ENCODE assay signal across 25 cellular contexts in the genomic region with DNA sequence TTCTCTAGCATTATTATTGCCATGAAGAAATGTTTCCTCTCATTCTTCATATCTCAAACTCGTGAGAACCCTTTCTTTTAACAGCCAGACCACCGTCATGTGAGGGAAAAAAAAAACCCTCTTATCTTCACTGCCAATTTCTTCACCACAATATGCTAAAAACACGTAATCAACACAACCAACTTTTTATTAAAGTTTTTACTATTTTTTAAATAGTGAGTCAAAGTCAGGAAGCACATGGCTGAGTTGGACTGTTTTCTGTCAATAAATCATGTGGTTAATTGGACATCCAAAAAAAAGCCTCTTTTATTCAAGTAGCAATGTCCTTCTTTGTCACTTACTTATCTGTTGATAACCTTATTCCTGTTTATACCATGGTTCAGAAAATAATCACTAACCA. TPM values are rescaled to one million over a fixed set of nuclear protein-coding genes. Genes with fewer than 3 reads are reported as not detected.
DNase-seq lines count a peak whose midpoint lies in the region; ATAC-seq and TF ChIP-seq lines count a peak whose summit lies in the region.
"Had no signal": no experiment of that assay in that cellular context is flagged by ENCODE, and none has a peak within 500 bp of the region (broad histone marks: within the 10 kb centered on the region; RNA-seq: fewer than 3 reads in every experiment).

No MANE protein-coding gene starts in this region.

- H3K27me3 Mint-ChIP-seq in osteocyte (ENCODE audit: unreplicated experiment), result no peaks in the 10 kb centered on the region
- H3K27me3 Mint-ChIP-seq: activated B cell treated with CpG ODN at 0.5 μM for 24 hours; activated CD4-positive, alpha-beta memory T cell treated with anti-CD3 and anti-CD28 coated beads for 36 hours; B cell; effector memory CD8-positive, alpha-beta T cell had no signal

- H3K4me1 Mint-ChIP-seq in osteocyte (ENCODE audit: unreplicated experiment), result peaks cover 5% of the 10 kb centered on the region

- H3K36me3 Mint-ChIP-seq in osteocyte (ENCODE audit: unreplicated experiment), result peaks cover 3% of the 10 kb centered on the region
- H3K36me3 Mint-ChIP-seq: stimulated activated effector memory CD8-positive, alpha-beta T cell treated with anti-CD3 and anti-CD28 coated beads, Interleukin-12 subunit alpha, Interleukin-12 subunit beta, amount 100 ng/mL, for 72 hours had no signal

- H3K27ac Mint-ChIP-seq in osteocyte (ENCODE audit: unreplicated experiment), result no peak overlapping the region
- H3K27ac Mint-ChIP-seq: activated B cell treated with CpG ODN at 0.5 μM for 24 hours; activated CD4-positive, alpha-beta memory T cell treated with anti-CD3 and anti-CD28 coated beads for 36 hours; B cell; stimulated activated effector memory CD8-positive, alpha-beta T cell treated with anti-CD3 and anti-CD28 coated beads, Interleukin-12 subunit alpha, Interleukin-12 subunit beta, amount 100 ng/mL, for 72 hours; T-helper 2 cell treated with Interferon-gamma antibody and Interleukin-4, amounts not matched to agents 5 μg/mL and 100 μg/mL, for 36 hours had no signal

- peak; percentile 32 for ATAC-seq in left lobe of liver
- no peak for ATAC-seq in HG02798 (IDR thresholded peaks at IDR 0.05; ENCODE audit: poor library complexity, unreplicated experiment)
- ATAC-seq in activated CD4-positive, CD25-positive, alpha-beta regulatory T cell treated with anti-CD3 and anti-CD28 coated beads, Interleukin-2, amount 50 U/mL, for 24 hours, result no peak
- ATAC-seq: effector memory CD8-positive, alpha-beta T cell; heart left ventricle; left lung; stimulated activated effector memory CD8-positive, alpha-beta T cell treated with anti-CD3 and anti-CD28 coated beads, Interleukin-12 subunit alpha, Interleukin-12 subunit beta, amount 100 ng/mL, for 72 hours had no signal

- DNase-seq in DMS53 (lab: John Stamatoyannopoulos, UW) (peak; percentile 11), DMS53 treated with DMSO at 0.1 percent for 48 hours (lab: John Stamatoyannopoulos, UW; ENCODE audit: unreplicated experiment) (no peak), dermis microvascular lymphatic vessel endothelial cell (ENCODE audit: low read depth in 2 of 2) (peak; percentile 1 to 86), left lobe of liver (ENCODE audit: low spot score) (no peak), germinal center (ENCODE audit: low spot score) (no peak), osteocyte (ENCODE audit: extremely low spot score, unreplicated experiment) (no peak)
- DNase-seq: activated B cell treated with CpG ODN at 0.5 μM for 24 hours; activated CD4-positive, alpha-beta memory T cell treated with anti-CD3 and anti-CD28 coated beads for 36 hours; activated effector memory CD4-positive, alpha-beta T cell treated with anti-CD3 and anti-CD28 coated beads, Interleukin-2, amount 50 U/mL, for 16 hours; Caco-2; effector memory CD8-positive, alpha-beta T cell; heart left ventricle; left lung; NCI-H1105 treated with DMSO at 0.1 percent for 48 hours; NCI-H2081; NCI-H510A treated with DMSO at 0.1 percent for 48 hours; NK-92 treated with Interleukin-12 subunit alpha and Interleukin-12 subunit beta, amount 100 ng/mL, for 24 hours; RPMI8226; stimulated activated CD4-positive, alpha-beta T cell treated with anti-CD3 and anti-CD28 coated beads, Interleukin-1b, Interleukin-23, amount 100 ng/mL, for 48 hours; testis had no signal

- no peak overlapping the region for H3K4me3 Mint-ChIP-seq in osteocyte (ENCODE audit: unreplicated experiment)
- H3K4me3 Mint-ChIP-seq: activated B cell treated with CpG ODN at 0.5 μM for 24 hours; activated CD4-positive, alpha-beta memory T cell treated with anti-CD3 and anti-CD28 coated beads for 36 hours; B cell; effector memory CD8-positive, alpha-beta T cell; stimulated activated effector memory CD8-positive, alpha-beta T cell treated with anti-CD3 and anti-CD28 coated beads, Interleukin-12 subunit alpha, Interleukin-12 subunit beta, amount 100 ng/mL, for 72 hours; T-helper 2 cell treated with Interferon-gamma antibody and Interleukin-4, amounts not matched to agents 5 μg/mL and 100 μg/mL, for 36 hours had no signal

- TF ChIP-seq CTCF in osteocyte (IDR thresholded peaks at IDR 0.05), result no peak

- H3K9me3 Mint-ChIP-seq in osteocyte (ENCODE audit: unreplicated experiment), result no peaks in the 10 kb centered on the region

RNA-seq across cellular contexts. Expression of a gene that starts 55.9 kb away (rescaled TPM):
- total RNA-seq in dermis microvascular lymphatic vessel endothelial cell (0.63 and 1.0 TPM in 2 replicates), left lobe of liver (0.23 TPM), osteocyte (0.81 and 0.99 TPM in 2 replicates)

Comparison
In these comparisons a context has a peak if more than half of its experiments do, and no peak if none do; other contexts are left out.
1. DNase-seq: peak in DMS53 (single experiment) and dermis microvascular lymphatic vessel endothelial cell (2 of 2); none in DMS53 treated with DMSO at 0.1 percent for 48 hours (single experiment), left lobe of liver (single experiment), germinal center (single experiment) and osteocyte (single experiment).